1 cellular context compared by ENCODE assay signal in the genomic region with DNA sequence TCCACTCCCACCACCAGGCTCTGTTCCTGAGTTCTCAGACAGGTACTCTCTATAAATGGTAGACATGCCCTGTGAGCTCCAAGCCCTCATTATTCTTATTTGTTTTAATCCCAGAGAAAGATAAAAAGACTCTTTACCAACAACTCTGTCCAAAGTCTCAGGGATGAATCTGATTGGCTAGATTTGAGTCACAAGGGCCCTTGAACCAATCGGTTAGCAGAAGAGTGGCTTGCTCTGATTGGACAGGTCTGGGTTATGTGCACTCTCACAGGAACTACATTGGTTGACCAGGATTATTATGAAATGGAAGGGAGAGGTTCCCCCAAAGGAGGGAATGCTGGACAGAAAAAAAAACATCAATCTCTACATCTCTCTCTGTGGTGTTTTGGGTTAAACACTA.
TF ChIP-seq lines count a peak whose summit lies in the region.

No MANE protein-coding gene starts in this region.

TF ChIP-seq in GM23338, 12 proteins besides CTCF, POLR2A, EP300 and RAD21 (continued from another document):
- TF ChIP-seq, protein P1, sequence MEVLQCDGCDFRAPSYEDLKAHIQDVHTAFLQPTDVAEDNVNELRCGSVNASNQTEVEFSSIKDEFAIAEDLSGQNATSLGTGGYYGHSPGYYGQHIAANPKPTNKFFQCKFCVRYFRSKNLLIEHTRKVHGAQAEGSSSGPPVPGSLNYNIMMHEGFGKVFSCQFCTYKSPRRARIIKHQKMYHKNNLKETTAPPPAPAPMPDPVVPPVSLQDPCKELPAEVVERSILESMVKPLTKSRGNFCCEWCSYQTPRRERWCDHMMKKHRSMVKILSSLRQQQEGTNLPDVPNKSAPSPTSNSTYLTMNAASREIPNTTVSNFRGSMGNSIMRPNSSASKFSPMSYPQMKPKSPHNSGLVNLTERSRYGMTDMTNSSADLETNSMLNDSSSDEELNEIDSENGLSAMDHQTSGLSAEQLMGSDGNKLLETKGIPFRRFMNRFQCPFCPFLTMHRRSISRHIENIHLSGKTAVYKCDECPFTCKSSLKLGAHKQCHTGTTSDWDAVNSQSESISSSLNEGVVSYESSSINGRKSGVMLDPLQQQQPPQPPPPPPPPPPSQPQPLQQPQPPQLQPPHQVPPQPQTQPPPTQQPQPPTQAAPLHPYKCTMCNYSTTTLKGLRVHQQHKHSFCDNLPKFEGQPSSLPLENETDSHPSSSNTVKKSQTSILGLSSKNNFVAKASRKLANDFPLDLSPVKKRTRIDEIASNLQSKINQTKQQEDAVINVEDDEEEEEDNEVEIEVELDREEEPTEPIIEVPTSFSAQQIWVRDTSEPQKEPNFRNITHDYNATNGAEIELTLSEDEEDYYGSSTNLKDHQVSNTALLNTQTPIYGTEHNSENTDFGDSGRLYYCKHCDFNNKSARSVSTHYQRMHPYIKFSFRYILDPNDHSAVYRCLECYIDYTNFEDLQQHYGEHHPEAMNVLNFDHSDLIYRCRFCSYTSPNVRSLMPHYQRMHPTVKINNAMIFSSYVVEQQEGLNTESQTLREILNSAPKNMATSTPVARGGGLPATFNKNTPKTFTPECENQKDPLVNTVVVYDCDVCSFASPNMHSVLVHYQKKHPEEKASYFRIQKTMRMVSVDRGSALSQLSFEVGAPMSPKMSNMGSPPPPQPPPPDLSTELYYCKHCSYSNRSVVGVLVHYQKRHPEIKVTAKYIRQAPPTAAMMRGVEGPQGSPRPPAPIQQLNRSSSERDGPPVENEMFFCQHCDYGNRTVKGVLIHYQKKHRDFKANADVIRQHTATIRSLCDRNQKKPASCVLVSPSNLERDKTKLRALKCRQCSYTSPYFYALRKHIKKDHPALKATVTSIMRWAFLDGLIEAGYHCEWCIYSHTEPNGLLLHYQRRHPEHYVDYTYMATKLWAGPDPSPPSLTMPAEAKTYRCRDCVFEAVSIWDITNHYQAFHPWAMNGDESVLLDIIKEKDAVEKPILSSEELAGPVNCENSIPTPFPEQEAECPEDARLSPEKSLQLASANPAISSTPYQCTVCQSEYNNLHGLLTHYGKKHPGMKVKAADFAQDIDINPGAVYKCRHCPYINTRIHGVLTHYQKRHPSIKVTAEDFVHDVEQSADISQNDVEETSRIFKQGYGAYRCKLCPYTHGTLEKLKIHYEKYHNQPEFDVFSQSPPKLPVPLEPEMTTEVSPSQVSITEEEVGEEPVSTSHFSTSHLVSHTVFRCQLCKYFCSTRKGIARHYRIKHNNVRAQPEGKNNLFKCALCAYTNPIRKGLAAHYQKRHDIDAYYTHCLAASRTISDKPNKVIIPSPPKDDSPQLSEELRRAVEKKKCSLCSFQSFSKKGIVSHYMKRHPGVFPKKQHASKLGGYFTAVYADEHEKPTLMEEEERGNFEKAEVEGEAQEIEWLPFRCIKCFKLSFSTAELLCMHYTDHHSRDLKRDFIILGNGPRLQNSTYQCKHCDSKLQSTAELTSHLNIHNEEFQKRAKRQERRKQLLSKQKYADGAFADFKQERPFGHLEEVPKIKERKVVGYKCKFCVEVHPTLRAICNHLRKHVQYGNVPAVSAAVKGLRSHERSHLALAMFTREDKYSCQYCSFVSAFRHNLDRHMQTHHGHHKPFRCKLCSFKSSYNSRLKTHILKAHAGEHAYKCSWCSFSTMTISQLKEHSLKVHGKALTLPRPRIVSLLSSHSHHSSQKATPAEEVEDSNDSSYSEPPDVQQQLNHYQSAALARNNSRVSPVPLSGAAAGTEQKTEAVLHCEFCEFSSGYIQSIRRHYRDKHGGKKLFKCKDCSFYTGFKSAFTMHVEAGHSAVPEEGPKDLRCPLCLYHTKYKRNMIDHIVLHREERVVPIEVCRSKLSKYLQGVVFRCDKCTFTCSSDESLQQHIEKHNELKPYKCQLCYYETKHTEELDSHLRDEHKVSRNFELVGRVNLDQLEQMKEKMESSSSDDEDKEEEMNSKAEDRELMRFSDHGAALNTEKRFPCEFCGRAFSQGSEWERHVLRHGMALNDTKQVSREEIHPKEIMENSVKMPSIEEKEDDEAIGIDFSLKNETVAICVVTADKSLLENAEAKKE (CRISPR knock-in tag; IDR thresholded peaks at IDR 0.05), result no peak
- TF ChIP-seq STAT1 (IDR thresholded peaks at IDR 0.05; ENCODE audit: unreplicated experiment) (no peak), REST (IDR thresholded peaks at IDR 0.05; ENCODE audit: unreplicated experiment) (no peak), ETS1 (IDR thresholded peaks at IDR 0.05) (no peak), NANOG (IDR thresholded peaks at IDR 0.05; ENCODE audit: borderline replicate concordance) (no peak), EZH2 (IDR thresholded peaks at IDR 0.05; ENCODE audit: low read depth, unreplicated experiment) (no peak), EZH2phosphoT487 (IDR thresholded peaks at IDR 0.05; ENCODE audit: unreplicated experiment) (no peak), ZNF114 (CRISPR knock-in tag; IDR thresholded peaks at IDR 0.05) (no peak), CREB1 (CRISPR knock-in tag; IDR thresholded peaks at IDR 0.05; ENCODE audit: low read depth) (no peak), POLR2AphosphoS5 (IDR thresholded peaks at IDR 0.05; ENCODE audit: low read depth) (no peak)
